Comparison of ENCODE assay signal across 1 cellular context in genomic region chr11:66081505-66081904, GRCh38.
TF ChIP-seq lines count a peak whose summit lies in the region.

No MANE protein-coding gene starts in this region.

TF ChIP-seq in GM23338, 12 proteins besides CTCF, POLR2A, EP300 and RAD21 (continued from another document):
- no peak for TF ChIP-seq ZNF462 (CRISPR knock-in tag; IDR thresholded peaks at IDR 0.05)
- no peak for TF ChIP-seq ETS1 (IDR thresholded peaks at IDR 0.05)
- TF ChIP-seq POLR2AphosphoS5 (IDR thresholded peaks at IDR 0.05; ENCODE audit: low read depth): no peak
- TF ChIP-seq CREB1 (CRISPR knock-in tag; IDR thresholded peaks at IDR 0.05; ENCODE audit: low read depth): no peak
- TF ChIP-seq ZNF331 (CRISPR knock-in tag; IDR thresholded peaks at IDR 0.05; ENCODE audit: low read depth): no peak
- no peak for TF ChIP-seq JUNB (IDR thresholded peaks at IDR 0.05; ENCODE audit: unreplicated experiment)
- no peak for TF ChIP-seq NANOG (IDR thresholded peaks at IDR 0.05; ENCODE audit: borderline replicate concordance)
- no peak for TF ChIP-seq ZNF114 (CRISPR knock-in tag; IDR thresholded peaks at IDR 0.05)
- no peak for TF ChIP-seq REST (IDR thresholded peaks at IDR 0.05; ENCODE audit: unreplicated experiment)
- TF ChIP-seq STAT1 (IDR thresholded peaks at IDR 0.05; ENCODE audit: unreplicated experiment): no peak
- no peak for TF ChIP-seq EZH2 (IDR thresholded peaks at IDR 0.05; ENCODE audit: low read depth, unreplicated experiment)
